Comparison of ENCODE assay signal across 21 cellular contexts in genomic region chr7:156056548-156056947, GRCh38.
"Had no signal": no experiment of that assay in that cellular context is flagged by ENCODE, and none has a peak within 500 bp of the region (broad histone marks: within the 10 kb centered on the region; RNA-seq: fewer than 3 reads in every experiment).

No MANE protein-coding gene starts in this region.

- FAIRE-seq: small intestine, urothelium cell line had no signal

- H3K4me3 ChIP-seq: heart right ventricle, hepatocyte, left ventricle myocardium inferior, neural progenitor cell, psoas muscle, right lobe of liver, spleen, tibial nerve, upper lobe of left lung had no signal

- H3K27ac ChIP-seq: heart right ventricle, hepatocyte, left ventricle myocardium inferior, neural progenitor cell, parathyroid adenoma, psoas muscle, right lobe of liver, spleen, tibial nerve, upper lobe of left lung had no signal

- H3K9me3 Mint-ChIP-seq: nephron progenitor cell had no signal

- H3K4me2 ChIP-seq: hepatocyte, neural progenitor cell had no signal

- H3K27ac Mint-ChIP-seq: memory B cell; natural killer cell; nephron progenitor cell; neural progenitor cell; stimulated activated effector memory CD8-positive, alpha-beta T cell treated with anti-CD3 and anti-CD28 coated beads, Interleukin-12 subunit alpha, Interleukin-12 subunit beta, amount 100 ng/mL, for 72 hours; stimulated activated naive CD8-positive, alpha-beta T cell treated with anti-CD3 and anti-CD28 coated beads, Interleukin-15, amount 100 ng/mL, for 72 hours had no signal

- H3K36me3 ChIP-seq: heart right ventricle, left ventricle myocardium inferior, neural progenitor cell, right lobe of liver, spleen, tibial nerve, upper lobe of left lung had no signal

- H3K9ac ChIP-seq: neural progenitor cell, parathyroid adenoma had no signal

- H3K36me3 Mint-ChIP-seq: memory B cell; natural killer cell; neural progenitor cell; stimulated activated effector memory CD8-positive, alpha-beta T cell treated with anti-CD3 and anti-CD28 coated beads, Interleukin-12 subunit alpha, Interleukin-12 subunit beta, amount 100 ng/mL, for 72 hours had no signal

- H3K27me3 ChIP-seq: hepatocyte, neural progenitor cell, right lobe of liver, tibial nerve, upper lobe of left lung had no signal

- H3K4me1 Mint-ChIP-seq: neural progenitor cell; stimulated activated effector memory CD8-positive, alpha-beta T cell treated with anti-CD3 and anti-CD28 coated beads, Interleukin-12 subunit alpha, Interleukin-12 subunit beta, amount 100 ng/mL, for 72 hours had no signal

- H3K4me1 ChIP-seq: heart right ventricle, left ventricle myocardium inferior, neural progenitor cell, parathyroid adenoma, psoas muscle, right lobe of liver, spleen, tibial nerve, upper lobe of left lung had no signal

- H3K27me3 Mint-ChIP-seq: memory B cell had no signal

- H3K9me3 ChIP-seq: left ventricle myocardium inferior, psoas muscle, right lobe of liver, spleen, tibial nerve, upper lobe of left lung had no signal

- H3K4me3 Mint-ChIP-seq: memory B cell; natural killer cell; nephron progenitor cell; neural progenitor cell; stimulated activated effector memory CD8-positive, alpha-beta T cell treated with anti-CD3 and anti-CD28 coated beads, Interleukin-12 subunit alpha, Interleukin-12 subunit beta, amount 100 ng/mL, for 72 hours; stimulated activated naive CD8-positive, alpha-beta T cell treated with anti-CD3 and anti-CD28 coated beads, Interleukin-15, amount 100 ng/mL, for 72 hours had no signal

- ATAC-seq: heart right ventricle; natural killer cell; psoas muscle; right lobe of liver; stimulated activated effector memory CD8-positive, alpha-beta T cell treated with anti-CD3 and anti-CD28 coated beads, Interleukin-12 subunit alpha, Interleukin-12 subunit beta, amount 100 ng/mL, for 72 hours; stimulated activated naive CD8-positive, alpha-beta T cell treated with anti-CD3 and anti-CD28 coated beads, Interleukin-15, amount 100 ng/mL, for 72 hours had no signal

- H2AFZ ChIP-seq: hepatocyte, neural progenitor cell, parathyroid adenoma had no signal

- DNase-seq: heart right ventricle; islet precursor cell; left ventricle myocardium inferior; natural killer cell; nephron progenitor cell; small intestine; spleen; stimulated activated CD4-positive, alpha-beta T cell treated with anti-CD3 and anti-CD28 coated beads, Interleukin-4, amount 100 ng/mL, for 24 hours; stimulated activated naive CD4-positive, alpha-beta T cell treated with Interleukin-2 at 50 U/mL for 16 hours; stimulated activated naive CD8-positive, alpha-beta T cell treated with anti-CD3 and anti-CD28 coated beads, Interleukin-15, amount 100 ng/mL, for 72 hours; substantia nigra; upper lobe of left lung had no signal
